12 cellular contexts compared by ENCODE assay signal in genomic region chr2:224984641-224985040, GRCh38. TPM values are rescaled to one million over a fixed set of nuclear protein-coding genes. Genes with fewer than 3 reads are reported as not detected.
DNase-seq lines count a peak whose midpoint lies in the region; ATAC-seq and TF ChIP-seq lines count a peak whose summit lies in the region.
"Had no signal": no experiment of that assay in that cellular context is flagged by ENCODE, and none has a peak within 500 bp of the region (broad histone marks: within the 10 kb centered on the region; RNA-seq: fewer than 3 reads in every experiment).

No MANE protein-coding gene starts in this region.

- H3K4me3 ChIP-seq in hepatocyte: no peak overlapping the region

- no peak for DNase-seq in activated T-cell treated with anti-CD3 and anti-CD28 coated beads, Interleukin-2, amount 50 U/mL, for 4 hours
- no peak for DNase-seq in activated T-cell treated with anti-CD3 and anti-CD28 coated beads, Interleukin-2, amount 50 U/mL, for 1 hour
- DNase-seq in hepatocyte (ENCODE audit: low spot score) (no peak), SW480 (ENCODE audit: low spot score) (no peak), omental fat pad (ENCODE audit: low spot score) (no peak)
- DNase-seq: AML-193, MM.1S, NCI-H526 treated with DMSO at 0.1 percent for 48 hours had no signal

- peak overlapping the region; percentile 49 for H3K4me3 Mint-ChIP-seq in activated T-cell treated with anti-CD3 and anti-CD28 coated beads, Interleukin-2, amount 50 U/mL, for 4 hours
- H3K4me3 Mint-ChIP-seq in T-helper 1 cell treated with Interleukin-12 subunit alpha and Interleukin-12 subunit beta and Interleukin-4 antibody, amounts not matched to agents 30 μg/mL and 1 μg/mL, for 36 hours: peak overlapping the region; percentile 74

- 92% methylated on average over 5 of the region's 5 CpGs for WGBS in hepatocyte (ENCODE audit: low lambda C conversion rate, missing lambda C conversion rate)

- H2AFZ ChIP-seq in hepatocyte: no peak overlapping the region

- ATAC-seq in activated T-cell treated with anti-CD3 and anti-CD28 coated beads, Interleukin-2, amount 50 U/mL, for 4 hours: peak; percentile 27 to 53
- no peak for ATAC-seq in omental fat pad (ENCODE audit: low FRiP score)
- no peak for ATAC-seq in GM18502 (IDR thresholded peaks at IDR 0.05; ENCODE audit: poor library complexity, unreplicated experiment)
- ATAC-seq: esophagus mucosa had no signal

- H3K4me2 ChIP-seq in hepatocyte: peak overlapping the region; percentile 33

- H3K4me1 ChIP-seq in hepatocyte (ENCODE audit: insufficient read depth): no peaks in the 10 kb centered on the region

- H3K27ac ChIP-seq in hepatocyte (peak overlapping the region; percentile 71), temporal lobe (ENCODE audit: low read depth, low read length) (peak overlapping the region; percentile 78)

- TF ChIP-seq CTCF in hepatocyte (IDR thresholded peaks at IDR 0.05; ENCODE audit: poor library complexity) (no peak), omental fat pad (IDR thresholded peaks at IDR 0.05) (no peak)

- H3K9me2 ChIP-seq in hepatocyte (replicated peaks; ENCODE audit: insufficient read depth): no peaks in the 10 kb centered on the region

- H3K27ac Mint-ChIP-seq in T-helper 1 cell treated with Interleukin-12 subunit alpha and Interleukin-12 subunit beta and Interleukin-4 antibody, amounts not matched to agents 30 μg/mL and 1 μg/mL, for 36 hours: peak overlapping the region; percentile 91

- no peaks in the 10 kb centered on the region for H4K20me1 ChIP-seq in hepatocyte (ENCODE audit: insufficient read depth, poor library complexity, severe bottlenecking)

- no peaks in the 10 kb centered on the region for H3K9me3 ChIP-seq in hepatocyte (ENCODE audit: low read depth)

- no peaks in the 10 kb centered on the region for H3K9me3 Mint-ChIP-seq in activated T-cell treated with anti-CD3 and anti-CD28 coated beads, Interleukin-2, amount 50 U/mL, for 4 hours
- no peaks in the 10 kb centered on the region for H3K9me3 Mint-ChIP-seq in T-helper 1 cell treated with Interleukin-12 subunit alpha and Interleukin-12 subunit beta and Interleukin-4 antibody, amounts not matched to agents 30 μg/mL and 1 μg/mL, for 36 hours

- peaks cover 76% of the 10 kb centered on the region for H3K4me1 Mint-ChIP-seq in activated T-cell treated with anti-CD3 and anti-CD28 coated beads, Interleukin-2, amount 50 U/mL, for 4 hours (ENCODE audit: low read depth)
- peaks cover 77% of the 10 kb centered on the region for H3K4me1 Mint-ChIP-seq in T-helper 1 cell treated with Interleukin-12 subunit alpha and Interleukin-12 subunit beta and Interleukin-4 antibody, amounts not matched to agents 30 μg/mL and 1 μg/mL, for 36 hours (ENCODE audit: low read depth)

- no peaks in the 10 kb centered on the region for H3K36me3 ChIP-seq in hepatocyte (replicated peaks; ENCODE audit: insufficient read depth, low read depth)

- peaks cover 30% of the 10 kb centered on the region for H3K36me3 Mint-ChIP-seq in activated T-cell treated with anti-CD3 and anti-CD28 coated beads, Interleukin-2, amount 50 U/mL, for 4 hours (ENCODE audit: insufficient read depth)
- peaks cover 41% of the 10 kb centered on the region for H3K36me3 Mint-ChIP-seq in T-helper 1 cell treated with Interleukin-12 subunit alpha and Interleukin-12 subunit beta and Interleukin-4 antibody, amounts not matched to agents 30 μg/mL and 1 μg/mL, for 36 hours (ENCODE audit: low read depth)

- H3K27me3 Mint-ChIP-seq in activated T-cell treated with anti-CD3 and anti-CD28 coated beads, Interleukin-2, amount 50 U/mL, for 4 hours (ENCODE audit: low read depth): no peaks in the 10 kb centered on the region
- H3K27me3 Mint-ChIP-seq in T-helper 1 cell treated with Interleukin-12 subunit alpha and Interleukin-12 subunit beta and Interleukin-4 antibody, amounts not matched to agents 30 μg/mL and 1 μg/mL, for 36 hours (ENCODE audit: low read depth): no peaks in the 10 kb centered on the region

- peaks cover 8% of the 10 kb centered on the region for H3K27me3 ChIP-seq in hepatocyte

- H3K79me2 ChIP-seq in hepatocyte: no peaks in the 10 kb centered on the region

RNA-seq across cellular contexts. Expression of gene DOCK10, which starts 57.6 kb away (rescaled TPM):
- 100 to 1,000 TPM; 173 to 222 (median 219) TPM for total RNA-seq in activated T-cell treated with anti-CD3 and anti-CD28 coated beads, Interleukin-2, amount 50 U/mL, for 4 hours
- total RNA-seq in hepatocyte (3.2 and 8.0 TPM in 2 replicates), temporal lobe (10.1 TPM), omental fat pad (10 to 100 TPM; 11.9 to 42.0 (median 17.9) TPM)
- 0.07 and 1.1 TPM in 2 replicates for polyA plus RNA-seq in hepatocyte

Comparison
In these comparisons a context has a peak if more than half of its experiments do, and no peak if none do; other contexts are left out.
1. ATAC-seq: peak in activated T-cell treated with anti-CD3 and anti-CD28 coated beads, Interleukin-2, amount 50 U/mL, for 4 hours (2 of 2); none in omental fat pad (single experiment) and GM18502 (single experiment).
2. RNA of gene DOCK10, which starts 57.6 kb away (total RNA-seq): 173 to 222 TPM in activated T-cell treated with anti-CD3 and anti-CD28 coated beads, Interleukin-2, amount 50 U/mL, for 4 hours; 11.9 to 42.0 TPM in omental fat pad, 10.1 TPM in temporal lobe (single experiment) and 3.2 to 8.0 TPM in hepatocyte; every median in the first group is over 4 times any median in the second.